ENCODE assay signal across 11 cellular contexts in the genomic region with DNA sequence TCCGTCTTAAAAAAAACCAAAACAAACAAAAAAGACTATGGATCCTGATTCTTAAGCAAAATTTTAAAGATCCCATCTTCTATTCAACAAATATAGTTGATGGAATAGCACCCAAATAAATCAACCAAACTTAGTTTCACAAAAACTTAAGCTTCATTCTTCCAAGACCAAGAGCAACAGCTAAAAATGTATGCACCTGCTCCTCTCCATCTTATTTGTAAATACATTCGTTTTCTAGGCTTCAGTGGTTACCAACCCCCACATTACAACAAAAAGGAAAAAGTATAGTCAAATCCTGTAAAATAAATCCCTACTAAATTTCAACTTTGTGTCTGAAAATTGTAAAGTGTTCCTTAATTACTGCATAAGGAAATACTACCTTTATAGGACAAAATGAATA. TPM values are rescaled to one million over a fixed set of nuclear protein-coding genes. Genes with fewer than 3 reads are reported as not detected.
DNase-seq lines count a peak whose midpoint lies in the region; ATAC-seq, FAIRE-seq and TF ChIP-seq lines count a peak whose summit lies in the region.
"Had no signal": no experiment of that assay in that cellular context is flagged by ENCODE, and none has a peak within 500 bp of the region (broad histone marks: within the 10 kb centered on the region; RNA-seq: fewer than 3 reads in every experiment).

No MANE protein-coding gene starts in this region.

- H3K9me3 ChIP-seq in A549, result no peaks in the 10 kb centered on the region
- no peaks in the 10 kb centered on the region for H3K9me3 ChIP-seq in neuronal stem cell (replicated peaks in 1 of 2; ENCODE audit: control insufficient read depth in 2 of 2, insufficient read depth in 1 of 2, low read depth in 1 of 2, low read length in 2 of 2)
- H3K9me3 ChIP-seq: body of pancreas had no signal

- H3K27me3 ChIP-seq in GM23338 (ENCODE audit: insufficient read depth) (peaks cover 5% of the 10 kb centered on the region; the same call in 1 of the 2 replicates), neuronal stem cell (ENCODE audit: control insufficient read depth in 3 of 3, insufficient read depth in 3 of 3, low read depth in 1 of 3, low read length in 3 of 3) (no peaks in the 10 kb centered on the region)
- H3K27me3 ChIP-seq: body of pancreas had no signal

- H2BK5ac ChIP-seq in neuronal stem cell (ENCODE audit: low read length), result no peak overlapping the region

- H3K9ac ChIP-seq in neuronal stem cell (ENCODE audit: low read depth, low read length, poor library complexity), result no peak overlapping the region

- peaks cover 61% of the 10 kb centered on the region for H3K4me1 Mint-ChIP-seq in GM23338
- H3K4me1 Mint-ChIP-seq in activated T-helper 17 cell treated with anti-CD3 and anti-CD28 coated beads, Interleukin-2, amount 50 U/mL, for 72 hours, result peaks cover 52% of the 10 kb centered on the region

- TF ChIP-seq POLR2A in A549 (IDR thresholded peaks at IDR 0.05; ENCODE audit: low read length), result no peak

- H3K4me1 ChIP-seq in A549 (peaks cover 76% of the 10 kb centered on the region), GM23338 (ENCODE audit: insufficient read depth) (peaks cover 59% of the 10 kb centered on the region), neuronal stem cell (ENCODE audit: control insufficient read depth in 2 of 2, insufficient read depth in 1 of 2, low read depth in 1 of 2, low read length in 2 of 2) (peaks cover 11 to 33% of the 10 kb centered on the region in 2 donors)

- H3K27ac ChIP-seq in A549 (peak overlapping the region; percentile 40 to 78; a peak in 5 of 6 replicates), GM23338 (ENCODE audit: low read depth) (no peak overlapping the region), neuronal stem cell (replicated peaks; ENCODE audit: low read length) (no peak overlapping the region)

- CTCF ChIA-PET in A549 (lab: Yijun Ruan, JAX), result interaction anchor here (0.6 to 24.5 kb wide), 3 partner anchors 18 to 23 kb away, joined by 3 to 518 read pairs (median 7); no protein-coding TSS in a partner anchor

- H3K9me2 ChIP-seq in GM23338 (ENCODE audit: insufficient read depth), result peaks cover 4% of the 10 kb centered on the region; the same call in 1 of the 2 replicates

- peaks cover 86% of the 10 kb centered on the region for H3K79me2 ChIP-seq in GM23338 (replicated peaks; ENCODE audit: insufficient read depth)

- DNase-seq in A549 (ENCODE audit: low read depth in 1 of 2, low spot score in 1 of 2) (no peak), GM23338 (ENCODE audit: low spot score) (no peak), myocyte (ENCODE audit: low read depth) (peak; percentile 44), neuronal stem cell (ENCODE audit: low spot score) (no peak), SK-N-DZ (ENCODE audit: low spot score) (no peak)
- no peak for DNase-seq in stimulated activated CD4-positive, alpha-beta T cell treated with anti-CD3 and anti-CD28 coated beads, Interleukin-4, amount 100 ng/mL, for 24 hours
- DNase-seq: body of pancreas, H9, NCI-H446 had no signal

- H3K79me1 ChIP-seq in neuronal stem cell (ENCODE audit: low read depth, low read length), result peaks cover 5% of the 10 kb centered on the region

- H3K36me3 Mint-ChIP-seq in GM23338 (ENCODE audit: low read depth), result peaks cover 7% of the 10 kb centered on the region; the same call in 1 of the 3 replicates
- peaks cover 90% of the 10 kb centered on the region for H3K36me3 Mint-ChIP-seq in activated T-helper 17 cell treated with anti-CD3 and anti-CD28 coated beads, Interleukin-2, amount 50 U/mL, for 72 hours (ENCODE audit: low read depth)

- POLR2A ChIA-PET in A549 (lab: Yijun Ruan, JAX), result interaction anchor here (0.5 to 2.2 kb wide), 4 partner anchors 10 to 32 kb away, joined by 7 to 14 read pairs (median 8); no protein-coding TSS in a partner anchor

- ATAC-seq in A549, result no peak
- no peak for ATAC-seq in GM23338
- ATAC-seq in activated T-helper 17 cell treated with anti-CD3 and anti-CD28 coated beads, Interleukin-2, amount 50 U/mL, for 72 hours (replicated peaks), result no peak
- ATAC-seq in GM21786 (IDR thresholded peaks at IDR 0.05; ENCODE audit: unreplicated experiment), result no peak
- ATAC-seq: body of pancreas had no signal

- FAIRE-seq in A549 (lab: Jason Lieb, UNC), result no peak

- no peak overlapping the region for H4K91ac ChIP-seq in neuronal stem cell (ENCODE audit: low read depth, low read length, poor library complexity)

- H3K27me3 Mint-ChIP-seq in GM23338 (ENCODE audit: insufficient read depth, low read depth, poor library complexity), result peaks cover 8% of the 10 kb centered on the region
- no peaks in the 10 kb centered on the region for H3K27me3 Mint-ChIP-seq in activated T-helper 17 cell treated with anti-CD3 and anti-CD28 coated beads, Interleukin-2, amount 50 U/mL, for 72 hours

- peaks cover 5% of the 10 kb centered on the region; the same call in 1 of the 2 replicates for H3F3A ChIP-seq in GM23338 (replicated peaks; ENCODE audit: low read depth)

- H2BK120ac ChIP-seq in neuronal stem cell (ENCODE audit: low read depth, low read length), result no peak overlapping the region

- TF ChIP-seq CTCF in A549 (IDR thresholded peaks at IDR 0.05) (no peak), GM23338 (conservative IDR thresholded peaks at IDR 0.05; ENCODE audit: low read depth in 2 of 2) (no peak)

- H3K18ac ChIP-seq in neuronal stem cell (ENCODE audit: low read length), result no peak overlapping the region

- H3K4ac ChIP-seq in neuronal stem cell (ENCODE audit: low read length), result no peak overlapping the region

- no peak for TF ChIP-seq RAD21 in A549 (conservative IDR thresholded peaks at IDR 0.05 in 1 of 2, IDR thresholded peaks at IDR 0.05 in 1 of 2)

- H2AFZ ChIP-seq in GM23338 (no peak overlapping the region), neuronal stem cell (ENCODE audit: low read length) (no peak overlapping the region)

- H3K4me2 ChIP-seq in A549, result peak overlapping the region; percentile 74
- H3K4me2 ChIP-seq in GM23338, result 0 out of 2 replicates have a peak overlapping the region, but pooled peaks have one; percentile 24
- H3K4me2 ChIP-seq in neuronal stem cell (ENCODE audit: insufficient read depth, low read length, poor library complexity, severe bottlenecking), result no peak overlapping the region

- H3K27ac Mint-ChIP-seq in GM23338, result no peak overlapping the region
- peak overlapping the region; percentile 97 for H3K27ac Mint-ChIP-seq in activated T-helper 17 cell treated with anti-CD3 and anti-CD28 coated beads, Interleukin-2, amount 50 U/mL, for 72 hours

- no peak overlapping the region for H2BK15ac ChIP-seq in neuronal stem cell (ENCODE audit: low read length)

- no peak overlapping the region for H3K23ac ChIP-seq in neuronal stem cell (ENCODE audit: low read depth, low read length, poor library complexity)

- H3K36me3 ChIP-seq in GM23338 (ENCODE audit: insufficient read depth) (no peaks in the 10 kb centered on the region), neuronal stem cell (replicated peaks in 1 of 2; ENCODE audit: control insufficient read depth in 2 of 2, insufficient read depth in 2 of 2, low read length in 2 of 2) (peaks cover 0 to 3% of the 10 kb centered on the region in 2 donors)

- no peak overlapping the region for H2AK5ac ChIP-seq in neuronal stem cell (ENCODE audit: low read depth, low read length)

- H3K9me3 Mint-ChIP-seq in GM23338, result no peaks in the 10 kb centered on the region
- H3K9me3 Mint-ChIP-seq in activated T-helper 17 cell treated with anti-CD3 and anti-CD28 coated beads, Interleukin-2, amount 50 U/mL, for 72 hours, result no peaks in the 10 kb centered on the region
- H3K9me3 Mint-ChIP-seq: H9 had no signal

- peaks cover 59% of the 10 kb centered on the region for H4K20me1 ChIP-seq in GM23338 (replicated peaks; ENCODE audit: insufficient read depth)

- H3K14ac ChIP-seq in neuronal stem cell (ENCODE audit: low read length), result no peak overlapping the region

- 8% methylated on average over 2 of the region's 2 CpGs for WGBS in A549 (ENCODE audit: missing lambda C conversion rate)
- no CpG with 5 or more reads among the region's 2 CpGs for WGBS in neuronal stem cell (ENCODE audit: extremely low coverage in 2 of 2, insufficient read length in 2 of 2, insufficient replicate concordance in 1 of 2), 2 donors

- TF ChIP-seq EP300 in A549 (IDR thresholded peaks at IDR 0.05), result no peak

- no peak overlapping the region for H3K4me3 Mint-ChIP-seq in GM23338
- H3K4me3 Mint-ChIP-seq in activated T-helper 17 cell treated with anti-CD3 and anti-CD28 coated beads, Interleukin-2, amount 50 U/mL, for 72 hours, result peak overlapping the region; percentile 97

- no peak overlapping the region for H4K8ac ChIP-seq in neuronal stem cell (ENCODE audit: low read depth, low read length)

- peak overlapping the region; percentile 83; the same call in 2 of the 3 replicates for H3K4me3 ChIP-seq in A549
- no peak overlapping the region for H3K4me3 ChIP-seq in GM23338
- H3K4me3 ChIP-seq in neuronal stem cell (ENCODE audit: low read length in 2 of 2), result no peak overlapping the region
- H3K4me3 ChIP-seq: body of pancreas had no signal

- no peak overlapping the region for H2BK12ac ChIP-seq in neuronal stem cell (ENCODE audit: low read length)

TF ChIP-seq in A549, 52 proteins besides CTCF, POLR2A, EP300 and RAD21 (continues in another document):
- TF ChIP-seq CBX8 (IDR thresholded peaks at IDR 0.05), result no peak
- no peak for TF ChIP-seq PHF8 (IDR thresholded peaks at IDR 0.05; ENCODE audit: borderline replicate concordance, low read depth)
- TF ChIP-seq FOSL2 (IDR thresholded peaks at IDR 0.05), result no peak
- TF ChIP-seq FOSL2 (CRISPR knock-in tag; IDR thresholded peaks at IDR 0.05), result no peak
- no peak for TF ChIP-seq FOSB (CRISPR knock-in tag; IDR thresholded peaks at IDR 0.05)

TF ChIP-seq in GM23338, 12 proteins besides CTCF, POLR2A, EP300 and RAD21 (continues in another document):
- TF ChIP-seq JUNB (IDR thresholded peaks at IDR 0.05; ENCODE audit: unreplicated experiment), result no peak

RNA-seq across cellular contexts. Expression of a gene that starts 3.9 kb away (rescaled TPM):
- 504 and 563 TPM in 2 replicates for polyA plus RNA-seq in A549 (2011; rRNA removed)
- 49.1 and 51.5 TPM in 2 replicates for polyA plus RNA-seq in A549 (2012; cell fraction: cytosol; rRNA removed)
- 13.1 and 17.8 TPM in 2 replicates for polyA plus RNA-seq in A549 (2012; cell fraction: nucleus; rRNA removed)
- 234 to 263 TPM (median 246 TPM) in 3 replicates for polyA plus RNA-seq in A549 (2017; fragmentation: RNase III; extraction: RNeasy Plus Mini Kit Qiagen cat#74134 plus additional on column Dnase treatment)
- polyA minus RNA-seq in A549 (2011; rRNA and poly(A)+ RNA removed), result 385 and 443 TPM in 2 replicates
- 260 and 354 TPM in 2 replicates for total RNA-seq in GM23338 (2014; rRNA removed; shearing (Covaris generic))
- 138 and 153 TPM in 2 replicates for polyA plus RNA-seq in GM23338 (2016; fragmentation: Nextera tagmentation; extraction: Ambion mirVana)
- total RNA-seq in activated T-helper 17 cell treated with anti-CD3 and anti-CD28 coated beads, Interleukin-2, amount 50 U/mL, for 72 hours, result 100 to 1,000 TPM; 285 to 351 TPM
- total RNA-seq in myocyte, result 248 and 298 TPM in 2 replicates
- polyA plus RNA-seq in myocyte (2012), result 228 TPM
- 306 TPM for polyA plus RNA-seq in neuronal stem cell (2013, experiment 1 of 2)
- 334 TPM for polyA plus RNA-seq in neuronal stem cell (2013, experiment 2 of 2)
- polyA plus RNA-seq in SK-N-DZ (2014; cell fraction: cytosol; rRNA removed), result 90.1 and 103 TPM in 2 replicates
- 42.2 and 59.1 TPM in 2 replicates for polyA plus RNA-seq in SK-N-DZ (2014; cell fraction: nucleus; rRNA removed)

Comparison
In these comparisons a context has a peak if more than half of its experiments do, and no peak if none do; other contexts are left out.
1. H3K27ac ChIP-seq: peak in A549 (2 of 2); none in GM23338 (single experiment) and neuronal stem cell (single experiment).